ENCODE assay signal across 25 cellular contexts in the genomic region with DNA sequence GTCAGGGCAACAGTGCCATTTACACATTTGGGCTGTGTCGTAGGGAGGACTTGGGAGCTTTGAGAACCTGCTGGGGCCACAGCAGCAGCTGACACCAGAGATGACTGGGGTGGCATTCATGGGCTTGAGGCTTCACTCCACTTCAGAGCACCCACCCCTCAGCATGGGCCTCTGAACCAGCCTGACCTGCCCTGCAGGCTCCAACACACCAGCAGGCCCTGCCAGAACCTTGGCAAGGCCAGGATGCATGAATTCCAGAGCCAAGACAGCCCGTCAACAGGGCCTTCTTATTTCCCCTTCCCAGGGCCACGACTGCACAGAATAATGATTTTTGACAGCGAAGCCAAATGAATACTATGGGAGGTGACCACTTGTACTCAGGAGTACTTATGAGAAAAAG.
"Had no signal": no experiment of that assay in that cellular context is flagged by ENCODE, and none has a peak within 500 bp of the region (broad histone marks: within the 10 kb centered on the region; RNA-seq: fewer than 3 reads in every experiment).

No MANE protein-coding gene starts in this region.

- H3K27me3 Mint-ChIP-seq: activated CD4-positive, alpha-beta memory T cell treated with anti-CD3 and anti-CD28 coated beads, Interleukin-2, amount 10 ng/mL, durations not matched to agents 7 days and 5 days; activated CD4-positive, alpha-beta T cell treated with anti-CD3 and anti-CD28 coated beads for 36 hours; activated naive CD8-positive, alpha-beta T cell treated with anti-CD3 and anti-CD28 coated beads, Interleukin-2, amount 10 ng/mL, durations not matched to agents 7 days and 5 days; T-cell had no signal

- H3K4me1 Mint-ChIP-seq: activated CD4-positive, alpha-beta memory T cell treated with anti-CD3 and anti-CD28 coated beads, Interleukin-2, amount 10 ng/mL, durations not matched to agents 7 days and 5 days had no signal

- H3K36me3 ChIP-seq: breast epithelium had no signal

- DNase-seq: activated CD4-positive, alpha-beta memory T cell treated with anti-CD3 and anti-CD28 coated beads, Interleukin-2, amount 10 ng/mL, durations not matched to agents 7 days and 5 days; activated CD4-positive, alpha-beta T cell treated with anti-CD3 and anti-CD28 coated beads for 36 hours; activated CD4-positive, alpha-beta T cell treated with anti-CD3 and anti-CD28 coated beads, Interleukin-2, amount 50 U/mL, for 1 hour; activated gamma-delta T cell treated with Interleukin-2 at 50 U/mL for 16 hours; activated naive CD4-positive, alpha-beta T cell treated with anti-CD3 and anti-CD28 coated beads, Interleukin-2, amount 50 U/mL, for 16 hours; activated naive CD8-positive, alpha-beta T cell treated with anti-CD3 and anti-CD28 coated beads, Interleukin-2, amount 10 ng/mL, durations not matched to agents 7 days and 5 days; activated T-cell treated with anti-CD3 and anti-CD28 coated beads, Interleukin-2, amount 50 U/mL, for 72 hours; adrenal gland; anterior cingulate cortex; central memory CD4-positive, alpha-beta T cell; NCI-H1048; NCI-H146; NCI-H187 treated with DMSO at 0.1 percent for 48 hours; NCI-H2171 treated with DMSO at 0.1 percent for 48 hours; NCI-H345; NCI-H510A; NCI-H526 treated with DMSO at 0.1 percent for 48 hours; NK-92 treated with Interleukin-12 subunit alpha and Interleukin-12 subunit beta, amount 100 ng/mL, for 24 hours; T-cell; T-helper 2 cell; T1000; WERI-Rb-1 had no signal

- H3K4me3 Mint-ChIP-seq: activated CD4-positive, alpha-beta memory T cell treated with anti-CD3 and anti-CD28 coated beads, Interleukin-2, amount 10 ng/mL, durations not matched to agents 7 days and 5 days; activated CD4-positive, alpha-beta T cell treated with anti-CD3 and anti-CD28 coated beads for 36 hours; activated naive CD8-positive, alpha-beta T cell treated with anti-CD3 and anti-CD28 coated beads, Interleukin-2, amount 10 ng/mL, durations not matched to agents 7 days and 5 days; activated T-cell treated with anti-CD3 and anti-CD28 coated beads, Interleukin-2, amount 50 U/mL, for 72 hours; T-cell had no signal

- H3K27ac Mint-ChIP-seq: activated CD4-positive, alpha-beta memory T cell treated with anti-CD3 and anti-CD28 coated beads, Interleukin-2, amount 10 ng/mL, durations not matched to agents 7 days and 5 days; activated CD4-positive, alpha-beta T cell treated with anti-CD3 and anti-CD28 coated beads for 36 hours; activated naive CD8-positive, alpha-beta T cell treated with anti-CD3 and anti-CD28 coated beads, Interleukin-2, amount 10 ng/mL, durations not matched to agents 7 days and 5 days; activated T-helper 2 cell treated with anti-CD3 and anti-CD28 coated beads, Interferon-gamma antibody, Interleukin-2, Interleukin-4, amounts not matched to agents 10 μg/mL and 5 μg/mL and 100 μg/mL, durations not matched to agents 14 hours and 24 hours and 36 hours; T-cell had no signal

- H3K4me3 ChIP-seq: adrenal gland, breast epithelium, SK-N-MC had no signal

- ATAC-seq: activated CD4-positive, alpha-beta T cell treated with anti-CD3 and anti-CD28 coated beads for 36 hours; activated T-cell treated with anti-CD3 and anti-CD28 coated beads, Interleukin-2, amount 50 U/mL, for 72 hours; T-cell had no signal

- H3K4me1 ChIP-seq: adrenal gland, breast epithelium had no signal

- H3K27ac ChIP-seq: adrenal gland, breast epithelium, SK-N-MC, WERI-Rb-1 had no signal

- H3K9me3 Mint-ChIP-seq: activated CD4-positive, alpha-beta memory T cell treated with anti-CD3 and anti-CD28 coated beads, Interleukin-2, amount 10 ng/mL, durations not matched to agents 7 days and 5 days; activated naive CD8-positive, alpha-beta T cell treated with anti-CD3 and anti-CD28 coated beads, Interleukin-2, amount 10 ng/mL, durations not matched to agents 7 days and 5 days; activated T-cell treated with anti-CD3 and anti-CD28 coated beads, Interleukin-2, amount 50 U/mL, for 72 hours; activated T-helper 2 cell treated with anti-CD3 and anti-CD28 coated beads, Interferon-gamma antibody, Interleukin-2, Interleukin-4, amounts not matched to agents 10 μg/mL and 5 μg/mL and 100 μg/mL, durations not matched to agents 14 hours and 24 hours and 36 hours; T-cell had no signal

- H3K9me3 ChIP-seq: adrenal gland, breast epithelium had no signal

- H3K27me3 ChIP-seq: adrenal gland, breast epithelium had no signal
